In genomic region chr12:101168000-101168399, GRCh38 we compare ENCODE assay signal across 30 cellular contexts. TPM values are rescaled to one million over a fixed set of nuclear protein-coding genes. Genes with fewer than 3 reads are reported as not detected.
"Had no signal": no experiment of that assay in that cellular context is flagged by ENCODE, and none has a peak within 500 bp of the region (broad histone marks: within the 10 kb centered on the region; RNA-seq: fewer than 3 reads in every experiment).

No MANE protein-coding gene starts in this region.

- ATAC-seq: stimulated activated effector memory CD8-positive, alpha-beta T cell treated with anti-CD3 and anti-CD28 coated beads, Interleukin-12 subunit alpha, Interleukin-12 subunit beta, amount 100 ng/mL, for 72 hours; stimulated activated memory B cell treated with anti-CD40 and anti-IgM and Interleukin-4, amounts not matched to agents 10 μg/mL and 1 μg/mL and 100 μg/mL, for 72 hours; stimulated activated naive B cell treated with anti-CD40 and anti-IgM and Interleukin-4, amounts not matched to agents 10 μg/mL and 1 μg/mL and 100 μg/mL, for 72 hours; stimulated activated naive CD8-positive, alpha-beta T cell treated with anti-CD3 and anti-CD28 coated beads, Interleukin-15, amount 100 ng/mL, for 72 hours; stimulated activated naive CD8-positive, alpha-beta T cell treated with anti-CD3 and anti-CD28 coated beads, Interleukin-15, Interleukin-2, amounts not matched to agents 100 U/mL and 50 U/mL, for 24 hours; upper lobe of right lung had no signal

- H3K4me1 ChIP-seq: stomach, suprapubic skin, testis, thyroid gland, tibial artery, tibial nerve, transverse colon, upper lobe of left lung, upper lobe of right lung, uterus, vagina had no signal

- H3K27me3 ChIP-seq: stomach, suprapubic skin, testis, thyroid gland, tibial artery, tibial nerve, transverse colon, upper lobe of left lung, upper lobe of right lung, uterus, vagina had no signal

- DNase-seq: stimulated activated CD4-positive, alpha-beta T cell treated with anti-CD3 and anti-CD28 coated beads, Interleukin-2, amount 100 ng/mL, for 48 hours; stimulated activated CD4-positive, alpha-beta T cell treated with anti-CD3 and anti-CD28 coated beads, Interleukin-4, amount 100 ng/mL, for 1 hour; stimulated activated CD4-positive, alpha-beta T cell treated with anti-CD3 and anti-CD28 coated beads, Interleukin-4, amount 100 ng/mL, for 24 hours; stimulated activated CD4-positive, alpha-beta T cell treated with anti-CD3 and anti-CD28 coated beads, Interleukin-4, amount 100 ng/mL, for 4 hours; stimulated activated CD8-positive, alpha-beta memory T cell treated with anti-CD3 and anti-CD28 coated beads, Interleukin-4, amount 100 ng/mL, for 48 hours; stimulated activated naive B cell treated with anti-CD40 and anti-IgM and Interleukin-4, amounts not matched to agents 10 μg/mL and 1 μg/mL and 100 μg/mL, for 72 hours; stimulated activated naive CD4-positive, alpha-beta T cell; stimulated activated naive CD4-positive, alpha-beta T cell treated with Interleukin-2 at 50 U/mL for 16 hours; stimulated activated naive CD8-positive, alpha-beta T cell treated with anti-CD3 and anti-CD28 coated beads, Interleukin-15, amount 100 ng/mL, for 72 hours; stimulated activated naive CD8-positive, alpha-beta T cell treated with anti-CD3 and anti-CD28 coated beads, Interleukin-15, Interleukin-2, amounts not matched to agents 100 U/mL and 50 U/mL, for 24 hours; stomach; substantia nigra; testis; thyroid gland; tibial artery; transverse colon; trophoblast cell; upper lobe of left lung; upper lobe of right lung; uterus had no signal

- H3K4me3 ChIP-seq: stomach, suprapubic skin, testis, thoracic aorta, thyroid gland, tibial artery, tibial nerve, transverse colon, upper lobe of left lung, upper lobe of right lung, uterus, vagina had no signal

- H3K27ac ChIP-seq: stomach, suprapubic skin, testis, thoracic aorta, thyroid gland, tibial artery, tibial nerve, transverse colon, upper lobe of left lung, upper lobe of right lung, uterus, vagina had no signal

- H3K9me3 ChIP-seq: stomach, suprapubic skin, testis, thoracic aorta, thyroid gland, tibial artery, tibial nerve, transverse colon, upper lobe of left lung, upper lobe of right lung, uterus, vagina had no signal

- FAIRE-seq: urothelium cell line had no signal

- H3K36me3 ChIP-seq: stomach, suprapubic skin, thoracic aorta, tibial artery, tibial nerve, transverse colon, upper lobe of left lung, upper lobe of right lung, uterus, vagina had no signal

RNA-seq across cellular contexts. Expression of gene SLC5A8, which starts 42.0 kb away (rescaled TPM):
- total RNA-seq: subcutaneous adipose tissue, thoracic aorta, tibial nerve, ureter, vagina had no signal
- polyA plus RNA-seq: urinary bladder had no signal
